In genomic region chr10:128029280-128029618, GRCh38 we compare ENCODE assay signal across 22 cellular contexts.
DNase-seq lines count a peak whose midpoint lies in the region; ATAC-seq and TF ChIP-seq lines count a peak whose summit lies in the region.
"Had no signal": no experiment of that assay in that cellular context is flagged by ENCODE, and none has a peak within 500 bp of the region (broad histone marks: within the 10 kb centered on the region; RNA-seq: fewer than 3 reads in every experiment).

No MANE protein-coding gene starts in this region.

- peaks cover 86% of the 10 kb centered on the region for H4K20me1 ChIP-seq in smooth muscle cell (ENCODE audit: low read depth)

- no peak overlapping the region for H3K4me3 ChIP-seq in smooth muscle cell
- H3K4me3 ChIP-seq: GM23338, MG63, SJSA1 had no signal

- H3K9me3 Mint-ChIP-seq in activated T-cell treated with anti-CD3 and anti-CD28 coated beads, Interleukin-2, amount 50 U/mL, for 24 hours, result no peaks in the 10 kb centered on the region
- H3K9me3 Mint-ChIP-seq in CD4-positive, alpha-beta T cell, result no peaks in the 10 kb centered on the region
- H3K9me3 Mint-ChIP-seq: CD4-positive, alpha-beta memory T cell; GM23338; H9 had no signal

- peak overlapping the region; percentile 61 for H3K27ac Mint-ChIP-seq in activated T-cell treated with anti-CD3 and anti-CD28 coated beads, Interleukin-2, amount 50 U/mL, for 24 hours
- H3K27ac Mint-ChIP-seq in CD4-positive, alpha-beta T cell, result no peak overlapping the region
- H3K27ac Mint-ChIP-seq: GM23338, H9, HFFc6 had no signal

- POLR2A ChIA-PET in CD4-positive, alpha-beta T cell (lab: Charles Lee), result no interaction called here

- no peak overlapping the region for H3K4me3 Mint-ChIP-seq in activated T-cell treated with anti-CD3 and anti-CD28 coated beads, Interleukin-2, amount 50 U/mL, for 24 hours
- H3K4me3 Mint-ChIP-seq in CD4-positive, alpha-beta T cell, result no peak overlapping the region
- H3K4me3 Mint-ChIP-seq: CD4-positive, alpha-beta memory T cell; GM23338; H9; HFFc6 had no signal

- H3K9me3 ChIP-seq in KOPT-K1 (ENCODE audit: insufficient read depth, low read length, poor library complexity, severe bottlenecking), result no peaks in the 10 kb centered on the region
- H3K9me3 ChIP-seq in smooth muscle cell (replicated peaks; ENCODE audit: low read depth), result no peaks in the 10 kb centered on the region
- H3K9me3 ChIP-seq in CD4-positive, alpha-beta T cell (ENCODE audit: control insufficient read depth, low read length), result no peaks in the 10 kb centered on the region
- H3K9me3 ChIP-seq: Caco-2, MG63, SJSA1 had no signal

- no peak overlapping the region for H3K9ac ChIP-seq in smooth muscle cell (ENCODE audit: low read depth)

- no peaks in the 10 kb centered on the region for H3F3A ChIP-seq in smooth muscle cell (ENCODE audit: low read depth)

- WGBS in smooth muscle cell (ENCODE audit: low lambda C conversion rate), result 96% methylated on average over 7 of the region's 7 CpGs

- H3K4me1 Mint-ChIP-seq in activated T-cell treated with anti-CD3 and anti-CD28 coated beads, Interleukin-2, amount 50 U/mL, for 24 hours (ENCODE audit: low read depth), result peaks cover 34% of the 10 kb centered on the region
- H3K4me1 Mint-ChIP-seq in CD4-positive, alpha-beta T cell (ENCODE audit: low read depth), result no peaks in the 10 kb centered on the region
- H3K4me1 Mint-ChIP-seq: GM23338 had no signal

- peak overlapping the region; percentile 27 for H3K27ac ChIP-seq in KOPT-K1 (ENCODE audit: low read depth, low read length, poor library complexity, severe bottlenecking)
- H3K27ac ChIP-seq in smooth muscle cell (ENCODE audit: low read depth), result no peak overlapping the region
- H3K27ac ChIP-seq in CD4-positive, alpha-beta T cell (ENCODE audit: low read depth, low read length), result no peak overlapping the region
- H3K27ac ChIP-seq: SJSA1 had no signal

- CTCF ChIA-PET in CD4-positive, alpha-beta T cell (lab: Charles Lee), result no interaction called here

- no peaks in the 10 kb centered on the region for H3K27me3 Mint-ChIP-seq in activated T-cell treated with anti-CD3 and anti-CD28 coated beads, Interleukin-2, amount 50 U/mL, for 24 hours
- no peaks in the 10 kb centered on the region for H3K27me3 Mint-ChIP-seq in CD4-positive, alpha-beta T cell

- H3K36me3 ChIP-seq in KOPT-K1 (ENCODE audit: insufficient read depth, low read length) (no peaks in the 10 kb centered on the region), smooth muscle cell (ENCODE audit: low read depth) (no peaks in the 10 kb centered on the region)
- H3K36me3 ChIP-seq: MG63, SJSA1 had no signal

- H2AFZ ChIP-seq in smooth muscle cell (ENCODE audit: low read depth), result no peak overlapping the region
- H2AFZ ChIP-seq: GM23338 had no signal

- no peak for TF ChIP-seq CTCF in smooth muscle cell (IDR thresholded peaks at IDR 0.05; ENCODE audit: borderline replicate concordance, insufficient read depth, poor library complexity, severe bottlenecking)
- TF ChIP-seq CTCF in CD4-positive, alpha-beta T cell (IDR thresholded peaks at IDR 0.05), result no peak

- DNase-seq in activated T-cell treated with anti-CD3 and anti-CD28 coated beads, Interleukin-2, amount 50 U/mL, for 24 hours, result peak; percentile 39
- DNase-seq in activated T-cell treated with anti-CD3 and anti-CD28 coated beads, Interleukin-2, amount 50 U/mL, for 48 hours, result no peak
- DNase-seq in islet precursor cell (peak; percentile 42), smooth muscle cell (lab: John Stamatoyannopoulos, UW; ENCODE audit: unreplicated experiment) (no peak), HK-2 (ENCODE audit: unreplicated experiment) (no peak)
- DNase-seq in CD4-positive, alpha-beta T cell, result no peak
- DNase-seq: 8988T; CD4-positive, alpha-beta memory T cell; H9; HFFc6; KBM-7; MG63; NCI-H1694; NCI-H2029 treated with DMSO at 0.1 percent for 48 hours; NCI-H526 treated with DMSO at 0.1 percent for 48 hours; Right ventricle myocardium superior; RPMI8226 had no signal

- intact Hi-C loops in CD4-positive, alpha-beta T cell (cut with DNase I, micrococcal nuclease), result no loop called here

- H3K27me3 ChIP-seq in smooth muscle cell (ENCODE audit: low read depth), result no peaks in the 10 kb centered on the region
- H3K27me3 ChIP-seq in CD4-positive, alpha-beta T cell (ENCODE audit: control insufficient read depth, insufficient read depth, low read length), result no peaks in the 10 kb centered on the region
- H3K27me3 ChIP-seq: MG63, SJSA1 had no signal

- no peaks in the 10 kb centered on the region for H3K36me3 Mint-ChIP-seq in activated T-cell treated with anti-CD3 and anti-CD28 coated beads, Interleukin-2, amount 50 U/mL, for 24 hours (ENCODE audit: low read depth)
- no peaks in the 10 kb centered on the region for H3K36me3 Mint-ChIP-seq in CD4-positive, alpha-beta T cell (ENCODE audit: low read depth)
- H3K36me3 Mint-ChIP-seq: CD4-positive, alpha-beta memory T cell had no signal

- peaks cover 12% of the 10 kb centered on the region for H3K4me1 ChIP-seq in smooth muscle cell (ENCODE audit: low read depth)
- H3K4me1 ChIP-seq: Caco-2, SJSA1 had no signal

- no peaks in the 10 kb centered on the region for H3K79me2 ChIP-seq in smooth muscle cell (ENCODE audit: low read depth)

- H3K4me2 ChIP-seq in smooth muscle cell, result peak overlapping the region; percentile 57
- H3K4me2 ChIP-seq: GM23338 had no signal

- no peak for ATAC-seq in CD4-positive, alpha-beta T cell (ENCODE audit: poor library complexity)
- no peak for ATAC-seq in GM18873 (IDR thresholded peaks at IDR 0.05; ENCODE audit: low FRiP score, unreplicated experiment)
- ATAC-seq: GM23338 had no signal

Comparison
In these comparisons a context has a peak if more than half of its experiments do, and no peak if none do; other contexts are left out.
1. DNase-seq: peak in activated T-cell treated with anti-CD3 and anti-CD28 coated beads, Interleukin-2, amount 50 U/mL, for 24 hours (single experiment) and islet precursor cell (single experiment); none in activated T-cell treated with anti-CD3 and anti-CD28 coated beads, Interleukin-2, amount 50 U/mL, for 48 hours (0 of 2), smooth muscle cell (single experiment), HK-2 (single experiment) and CD4-positive, alpha-beta T cell (0 of 10).